15 cellular contexts compared by ENCODE assay signal in genomic region chr10:104340692-104341091, GRCh38. TPM values are rescaled to one million over a fixed set of nuclear protein-coding genes. Genes with fewer than 3 reads are reported as not detected.
DNase-seq lines count a peak whose midpoint lies in the region; ATAC-seq and TF ChIP-seq lines count a peak whose summit lies in the region.
"Had no signal": no experiment of that assay in that cellular context is flagged by ENCODE, and none has a peak within 500 bp of the region (broad histone marks: within the 10 kb centered on the region; RNA-seq: fewer than 3 reads in every experiment).

No MANE protein-coding gene starts in this region.

- no peak for ATAC-seq in gastrocnemius medialis
- ATAC-seq in naive thymus-derived CD4-positive, alpha-beta T cell = no peak
- ATAC-seq in GM18498 (IDR thresholded peaks at IDR 0.05; ENCODE audit: unreplicated experiment) = no peak
- ATAC-seq: activated CD4-positive, CD25-positive, alpha-beta regulatory T cell treated with anti-CD3 and anti-CD28 coated beads, Interleukin-2, amount 50 U/mL, for 24 hours had no signal

- CTCF ChIA-PET in naive thymus-derived CD4-positive, alpha-beta T cell (lab: Charles Lee) = interaction anchor here (1.3 to 2.3 kb wide), 4 partner anchors 10 to 49 kb away, joined by 6 to 23 read pairs (median 9); no protein-coding TSS in a partner anchor
- CTCF ChIA-PET in activated CD4-positive, alpha-beta T cell treated with anti-CD3 and anti-CD28 coated beads, Interleukin-2, amount 10 ng/mL, durations not matched to agents 7 days and 5 days (lab: Charles Lee) = interaction anchor here (1.3 to 3.7 kb wide), 3 partner anchors 12 to 49 kb away, joined by 7 to 16 read pairs (median 7); partner anchors contain the start of gene CFAP58

- peak overlapping the region in 2 of 9 donors; percentile 5 to 98 for H3K27ac Mint-ChIP-seq in naive thymus-derived CD4-positive, alpha-beta T cell
- no peak overlapping the region for H3K27ac Mint-ChIP-seq in activated CD4-positive, alpha-beta T cell treated with anti-CD3 and anti-CD28 coated beads, Interleukin-2, amount 10 ng/mL, durations not matched to agents 7 days and 5 days
- H3K27ac Mint-ChIP-seq: neural progenitor cell had no signal

- DNase-seq in hepatocyte (ENCODE audit: low spot score) (no peak), gastrocnemius medialis (no peak), OCI-M2 (lab: John Stamatoyannopoulos, UW; ENCODE audit: unreplicated experiment) (no peak)
- DNase-seq in naive thymus-derived CD4-positive, alpha-beta T cell = no peak
- no peak for DNase-seq in activated CD4-positive, alpha-beta T cell treated with anti-CD3 and anti-CD28 coated beads, Interleukin-2, amount 10 ng/mL, durations not matched to agents 7 days and 5 days
- DNase-seq: activated T-cell treated with anti-CD3 and anti-CD28 coated beads, Interleukin-2, amount 50 U/mL, for 1 hour; DMS79; glutamatergic neuron; NCI-H345; SW 1271 had no signal

- H4K20me1 ChIP-seq in BLaER1 treated with 17β-estradiol and CSF1 and Interleukin-3, amounts not matched to agents 10 nM and 100 nM = peaks cover 5 to 24% (median 13%) of the 10 kb centered on the region in 11 experiments
- H4K20me1 ChIP-seq in hepatocyte (ENCODE audit: insufficient read depth, poor library complexity, severe bottlenecking) = no peaks in the 10 kb centered on the region

- peaks cover 26 to 36% (median 30%) of the 10 kb centered on the region in 10 experiments for H3K4me1 ChIP-seq in BLaER1 treated with 17β-estradiol and CSF1 and Interleukin-3, amounts not matched to agents 10 nM and 100 nM
- H3K4me1 ChIP-seq in hepatocyte (ENCODE audit: insufficient read depth) = peaks cover 9% of the 10 kb centered on the region
- H3K4me1 ChIP-seq in gastrocnemius medialis = peaks cover 24 to 27% of the 10 kb centered on the region in 2 donors
- peaks cover 10 to 12% of the 10 kb centered on the region in 2 donors for H3K4me1 ChIP-seq in naive thymus-derived CD4-positive, alpha-beta T cell (ENCODE audit: control insufficient read depth in 2 of 2, insufficient read depth in 2 of 2, low read length in 2 of 2)

- H3K4me1 Mint-ChIP-seq in naive thymus-derived CD4-positive, alpha-beta T cell = peaks cover 15 to 38% (median 28%) of the 10 kb centered on the region in 7 donors
- peaks cover 33% of the 10 kb centered on the region for H3K4me1 Mint-ChIP-seq in activated CD4-positive, alpha-beta T cell treated with anti-CD3 and anti-CD28 coated beads, Interleukin-2, amount 10 ng/mL, durations not matched to agents 7 days and 5 days

- H3K4me2 ChIP-seq in BLaER1 treated with 17β-estradiol and CSF1 and Interleukin-3, amounts not matched to agents 10 nM and 100 nM = peak overlapping the region; percentile 84 to 99 (median 96); a peak in 21 of 22 replicates
- peak overlapping the region; percentile 39 for H3K4me2 ChIP-seq in hepatocyte
- H3K4me2 ChIP-seq: neural progenitor cell had no signal

- H3K27me3 Mint-ChIP-seq in naive thymus-derived CD4-positive, alpha-beta T cell = peaks cover 0 to 10% (median 0%) of the 10 kb centered on the region in 5 donors
- H3K27me3 Mint-ChIP-seq in activated CD4-positive, alpha-beta T cell treated with anti-CD3 and anti-CD28 coated beads, Interleukin-2, amount 10 ng/mL, durations not matched to agents 7 days and 5 days = peaks cover 5% of the 10 kb centered on the region

- H3K9ac ChIP-seq in BLaER1 treated with 17β-estradiol and CSF1 and Interleukin-3, amounts not matched to agents 10 nM and 100 nM = no peak overlapping the region
- H3K9ac ChIP-seq: neural progenitor cell had no signal

- peaks cover 21% of the 10 kb centered on the region for H3K79me2 ChIP-seq in hepatocyte

- in situ Hi-C loops in gastrocnemius medialis (cut with MboI; ENCODE audit: low sequenced_read_pairs in 4 of 4) = no loop called here

- POLR2A ChIA-PET in naive thymus-derived CD4-positive, alpha-beta T cell (lab: Charles Lee) = interaction anchor here (0.7 to 1.5 kb wide), 3 partner anchors 13 to 66 kb away, joined by 3 to 6 read pairs (median 4); no protein-coding TSS in a partner anchor
- POLR2A ChIA-PET in activated CD4-positive, alpha-beta T cell treated with anti-CD3 and anti-CD28 coated beads, Interleukin-2, amount 10 ng/mL, durations not matched to agents 7 days and 5 days (lab: Charles Lee) = no interaction called here

- no peaks in the 10 kb centered on the region for H3K9me2 ChIP-seq in hepatocyte (replicated peaks; ENCODE audit: insufficient read depth)

- no peak overlapping the region for H2AFZ ChIP-seq in hepatocyte
- H2AFZ ChIP-seq: neural progenitor cell had no signal

- H3K27ac ChIP-seq in BLaER1 treated with 17β-estradiol and CSF1 and Interleukin-3, amounts not matched to agents 10 nM and 100 nM = no peak overlapping the region
- H3K27ac ChIP-seq in VCaP (peak overlapping the region; percentile 89), hepatocyte (peak overlapping the region; percentile 66), gastrocnemius medialis (peak overlapping the region; percentile 96 to 99 (median 96))
- H3K27ac ChIP-seq in naive thymus-derived CD4-positive, alpha-beta T cell (ENCODE audit: low read depth, low read length) = no peak overlapping the region
- H3K27ac ChIP-seq: neural progenitor cell had no signal

- H3K36me3 ChIP-seq in BLaER1 treated with 17β-estradiol and CSF1 and Interleukin-3, amounts not matched to agents 10 nM and 100 nM = peaks cover 0 to 4% (median 0%) of the 10 kb centered on the region in 11 experiments; a peak in 4 of 22 replicates
- H3K36me3 ChIP-seq in hepatocyte (replicated peaks; ENCODE audit: insufficient read depth, low read depth) (no peaks in the 10 kb centered on the region), gastrocnemius medialis (no peaks in the 10 kb centered on the region)
- peaks cover 0 to 10% (median 0%) of the 10 kb centered on the region in 3 experiments for H3K36me3 ChIP-seq in naive thymus-derived CD4-positive, alpha-beta T cell (ENCODE audit: control insufficient read depth in 2 of 3, insufficient read depth in 3 of 3, low read length in 3 of 3)
- H3K36me3 ChIP-seq: neural progenitor cell had no signal

- TF ChIP-seq CTCF in VCaP (conservative IDR thresholded peaks at IDR 0.05) = no peak
- no peak for TF ChIP-seq CTCF in hepatocyte (IDR thresholded peaks at IDR 0.05; ENCODE audit: poor library complexity)
- TF ChIP-seq CTCF in gastrocnemius medialis (IDR thresholded peaks at IDR 0.05 in 4 of 5, conservative IDR thresholded peaks at IDR 0.05 in 1 of 5) = no peak

- no peaks in the 10 kb centered on the region for H3K9me3 ChIP-seq in BLaER1 treated with 17β-estradiol and CSF1 and Interleukin-3, amounts not matched to agents 10 nM and 100 nM (replicated peaks in 1 of 11)
- H3K9me3 ChIP-seq in hepatocyte (ENCODE audit: low read depth) = no peaks in the 10 kb centered on the region
- no peaks in the 10 kb centered on the region for H3K9me3 ChIP-seq in gastrocnemius medialis
- H3K9me3 ChIP-seq in naive thymus-derived CD4-positive, alpha-beta T cell (ENCODE audit: control insufficient read depth in 2 of 3, low read length in 3 of 3) = no peaks in the 10 kb centered on the region

- H3K9me3 Mint-ChIP-seq in naive thymus-derived CD4-positive, alpha-beta T cell = peaks cover 0 to 5% (median 2%) of the 10 kb centered on the region in 11 donors
- H3K9me3 Mint-ChIP-seq in activated CD4-positive, alpha-beta T cell treated with anti-CD3 and anti-CD28 coated beads, Interleukin-2, amount 10 ng/mL, durations not matched to agents 7 days and 5 days = peaks cover 4% of the 10 kb centered on the region
- H3K9me3 Mint-ChIP-seq: neural progenitor cell had no signal

- 77% methylated on average over 4 of the region's 4 CpGs for WGBS in hepatocyte (ENCODE audit: low lambda C conversion rate, missing lambda C conversion rate)

- peaks cover 0 to 12% (median 0%) of the 10 kb centered on the region in 5 donors for H3K36me3 Mint-ChIP-seq in naive thymus-derived CD4-positive, alpha-beta T cell
- peaks cover 6% of the 10 kb centered on the region for H3K36me3 Mint-ChIP-seq in activated CD4-positive, alpha-beta T cell treated with anti-CD3 and anti-CD28 coated beads, Interleukin-2, amount 10 ng/mL, durations not matched to agents 7 days and 5 days (ENCODE audit: low read depth)
- H3K36me3 Mint-ChIP-seq: neural progenitor cell had no signal

- H3K4me3 ChIP-seq in BLaER1 treated with 17β-estradiol and CSF1 and Interleukin-3, amounts not matched to agents 10 nM and 100 nM = no peak overlapping the region
- H3K4me3 ChIP-seq in hepatocyte (no peak overlapping the region), gastrocnemius medialis (no peak overlapping the region)
- H3K4me3 ChIP-seq in naive thymus-derived CD4-positive, alpha-beta T cell (ENCODE audit: low read length) = no peak overlapping the region
- H3K4me3 ChIP-seq: neural progenitor cell had no signal

- H3K27me3 ChIP-seq in BLaER1 treated with 17β-estradiol and CSF1 and Interleukin-3, amounts not matched to agents 10 nM and 100 nM = peaks cover 0 to 14% (median 9%) of the 10 kb centered on the region in 11 experiments; a peak in 11 of 22 replicates
- H3K27me3 ChIP-seq in hepatocyte = no peaks in the 10 kb centered on the region
- no peaks in the 10 kb centered on the region for H3K27me3 ChIP-seq in gastrocnemius medialis
- H3K27me3 ChIP-seq in naive thymus-derived CD4-positive, alpha-beta T cell (ENCODE audit: control insufficient read depth in 2 of 2, insufficient read depth in 2 of 2, low read length in 2 of 2) = no peaks in the 10 kb centered on the region

- intact Hi-C loops in gastrocnemius medialis (cut with DNase I; ENCODE audit: low total_unique reads) = no loop called here
- intact Hi-C loops in naive thymus-derived CD4-positive, alpha-beta T cell (cut with micrococcal nuclease) = no loop called here

- H3K4me3 Mint-ChIP-seq in naive thymus-derived CD4-positive, alpha-beta T cell = peak overlapping the region in 2 of 10 donors; percentile 91 to 96
- H3K4me3 Mint-ChIP-seq in activated CD4-positive, alpha-beta T cell treated with anti-CD3 and anti-CD28 coated beads, Interleukin-2, amount 10 ng/mL, durations not matched to agents 7 days and 5 days = no peak overlapping the region

- TF ChIP-seq POLR2A in gastrocnemius medialis (IDR thresholded peaks at IDR 0.05) = no peak

RNA-seq across cellular contexts. Expression of gene ITPRIP, which starts 2.4 kb away (rescaled TPM):
- 4.9 and 5.9 TPM in 2 replicates for total RNA-seq in hepatocyte
- 7.9 and 9.0 TPM in 2 replicates for polyA plus RNA-seq in hepatocyte
- 10 to 100 TPM in 1 of 4 donors, 1 to 10 TPM in 3; 5.0 to 19.9 (median 7.9) TPM for total RNA-seq in gastrocnemius medialis
- total RNA-seq in naive thymus-derived CD4-positive, alpha-beta T cell = 100 to 1,000 TPM in 1 of 5 experiments, 10 to 100 TPM in 4; 20.0 to 129 (median 27.8) TPM
- polyA plus RNA-seq in naive thymus-derived CD4-positive, alpha-beta T cell = 10 to 100 TPM; 17.8 to 18.0 TPM
- total RNA-seq in activated CD4-positive, alpha-beta T cell treated with anti-CD3 and anti-CD28 coated beads, Interleukin-2, amount 10 ng/mL, durations not matched to agents 7 days and 5 days = 10 to 100 TPM; 24.9 to 26.5 TPM

RNA-seq across cellular contexts. Expression of gene CFAP58, which starts 12.9 kb away (rescaled TPM):
- total RNA-seq in hepatocyte (0.17 and 0.20 TPM in 2 replicates), gastrocnemius medialis (under 1 TPM in 3 of 4 donors, not detected in 1; 0.13 to 0.36 (median 0.27) TPM)
- polyA plus RNA-seq in hepatocyte = not detected in 2 replicates
- under 1 TPM in 1 of 5 experiments, not detected in 4; 0.17 TPM for total RNA-seq in naive thymus-derived CD4-positive, alpha-beta T cell
- polyA plus RNA-seq in naive thymus-derived CD4-positive, alpha-beta T cell = not detected
- total RNA-seq in activated CD4-positive, alpha-beta T cell treated with anti-CD3 and anti-CD28 coated beads, Interleukin-2, amount 10 ng/mL, durations not matched to agents 7 days and 5 days = under 1 TPM; 0.22 to 0.27 TPM

Comparison
In these comparisons a context has a peak if more than half of its experiments do, and no peak if none do; other contexts are left out.
1. H3K27ac ChIP-seq: peak in VCaP (single experiment), hepatocyte (single experiment) and gastrocnemius medialis (4 of 4); none in BLaER1 treated with 17β-estradiol and CSF1 and Interleukin-3, amounts not matched to agents 10 nM and 100 nM (0 of 11) and naive thymus-derived CD4-positive, alpha-beta T cell (single experiment).